ENCODE assay signal across 12 cellular contexts in the genomic region with DNA sequence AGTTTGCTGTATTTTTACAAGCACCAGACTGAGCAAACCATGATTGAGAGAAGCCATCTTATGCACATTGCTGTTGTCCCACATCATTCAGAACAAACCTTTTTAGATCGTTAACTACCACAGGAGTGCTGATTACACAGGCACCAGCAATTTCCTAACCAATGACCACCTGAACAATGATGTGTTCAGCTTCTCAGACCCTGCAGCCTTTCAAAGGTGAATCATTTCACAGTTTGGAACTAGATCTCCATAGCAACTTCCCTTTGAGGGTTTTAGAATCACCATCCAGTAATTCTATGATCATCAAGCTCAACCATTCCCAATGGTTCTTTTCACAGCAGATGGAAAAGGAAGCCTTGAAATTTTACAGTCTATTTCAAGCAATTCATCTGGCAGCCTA.
A peak's percentile ranks its signal among the peaks of the same experiment; 100 is the strongest.
DNase-seq lines count a peak whose midpoint lies in the region; ATAC-seq, FAIRE-seq and TF ChIP-seq lines count a peak whose summit lies in the region.
"Had no signal": no experiment of that assay in that cellular context is flagged by ENCODE, and none has a peak within 500 bp of the region (broad histone marks: within the 10 kb centered on the region; RNA-seq: fewer than 3 reads in every experiment).

No MANE protein-coding gene starts in this region.

- BruUV-seq in Calu3 (replicated peaks; lab: Mats Ljungman, UMichigan), result no TSS peak

- no peak for ATAC-seq in left colon
- no peak for ATAC-seq in HG03520 (IDR thresholded peaks at IDR 0.05; ENCODE audit: unreplicated experiment)
- ATAC-seq: natural killer cell had no signal

- H3K27me3 Mint-ChIP-seq in activated CD4-positive, alpha-beta memory T cell treated with anti-CD3 and anti-CD28 coated beads, Interleukin-2, amount 10 ng/mL, durations not matched to agents 7 days and 5 days, result no peaks in the 10 kb centered on the region
- H3K27me3 Mint-ChIP-seq in Calu3 (ENCODE audit: unreplicated experiment), result no peaks in the 10 kb centered on the region

- no peak overlapping the region for H3K4me3 Mint-ChIP-seq in activated CD4-positive, alpha-beta memory T cell treated with anti-CD3 and anti-CD28 coated beads, Interleukin-2, amount 10 ng/mL, durations not matched to agents 7 days and 5 days
- no peak overlapping the region for H3K4me3 Mint-ChIP-seq in Calu3 (ENCODE audit: low read depth, unreplicated experiment)
- H3K4me3 Mint-ChIP-seq: natural killer cell had no signal

- intact Hi-C loops in left colon (cut with DNase I, micrococcal nuclease) (no loop called here), Calu3 (cut with micrococcal nuclease; ENCODE audit: unreplicated experiment) (no loop called here)

- peaks cover 12% of the 10 kb centered on the region for H3K9me3 Mint-ChIP-seq in activated CD4-positive, alpha-beta memory T cell treated with anti-CD3 and anti-CD28 coated beads, Interleukin-2, amount 10 ng/mL, durations not matched to agents 7 days and 5 days
- peaks cover 4% of the 10 kb centered on the region for H3K9me3 Mint-ChIP-seq in Calu3 (ENCODE audit: low read depth, unreplicated experiment)

- TF ChIP-seq CTCF in Calu3 (IDR thresholded peaks at IDR 0.05; ENCODE audit: unreplicated experiment), result no peak

- CTCF ChIA-PET in activated CD4-positive, alpha-beta memory T cell treated with anti-CD3 and anti-CD28 coated beads, Interleukin-2, amount 10 ng/mL, durations not matched to agents 7 days and 5 days (lab: Charles Lee), result no interaction called here
- CTCF ChIA-PET in Calu3 (lab: Charles Lee), result interaction anchor here (1.1 kb wide), 1 partner anchor 164 kb away, joined by 4 read pairs; no protein-coding TSS in a partner anchor

- H3K27ac Mint-ChIP-seq in activated CD4-positive, alpha-beta memory T cell treated with anti-CD3 and anti-CD28 coated beads, Interleukin-2, amount 10 ng/mL, durations not matched to agents 7 days and 5 days, result no peak overlapping the region
- H3K27ac Mint-ChIP-seq in Calu3 (ENCODE audit: unreplicated experiment), result no peak overlapping the region
- H3K27ac Mint-ChIP-seq: natural killer cell had no signal

- FAIRE-seq in RCC 7860 (lab: Jason Lieb, UNC), result peak; percentile 85

- H3K4me1 Mint-ChIP-seq in activated CD4-positive, alpha-beta memory T cell treated with anti-CD3 and anti-CD28 coated beads, Interleukin-2, amount 10 ng/mL, durations not matched to agents 7 days and 5 days, result peaks cover 10% of the 10 kb centered on the region
- H3K4me1 Mint-ChIP-seq in Calu3 (ENCODE audit: low read depth, unreplicated experiment), result peaks cover 24% of the 10 kb centered on the region

- DNase-seq in DMS153 (lab: John Stamatoyannopoulos, UW), result peak; percentile 72
- peak; percentile 92 for DNase-seq in M059J (ENCODE audit: low read depth)
- peak; percentile 91 for DNase-seq in RCC 7860 (ENCODE audit: low spot score)
- DNase-seq in glomerular visceral epithelial cell (ENCODE audit: extremely low spot score), result peak; percentile 88
- DNase-seq in left colon, result no peak
- no peak for DNase-seq in activated CD4-positive, alpha-beta memory T cell treated with anti-CD3 and anti-CD28 coated beads, Interleukin-2, amount 10 ng/mL, durations not matched to agents 7 days and 5 days
- DNase-seq in Calu3, result no peak
- DNase-seq: amniotic stem cell; natural killer cell; NCI-H524 treated with DMSO at 0.1 percent for 48 hours; stimulated activated CD4-positive, alpha-beta T cell treated with anti-CD3 and anti-CD28 coated beads, Interleukin-12 subunit alpha, Interleukin-12 subunit beta, amount 100 ng/mL, for 4 hours had no signal

- POLR2A ChIA-PET in activated CD4-positive, alpha-beta memory T cell treated with anti-CD3 and anti-CD28 coated beads, Interleukin-2, amount 10 ng/mL, durations not matched to agents 7 days and 5 days (lab: Charles Lee), result no interaction called here

- H3K36me3 Mint-ChIP-seq in activated CD4-positive, alpha-beta memory T cell treated with anti-CD3 and anti-CD28 coated beads, Interleukin-2, amount 10 ng/mL, durations not matched to agents 7 days and 5 days (ENCODE audit: low read depth), result peaks cover 35% of the 10 kb centered on the region
- H3K36me3 Mint-ChIP-seq in Calu3 (ENCODE audit: insufficient read depth, unreplicated experiment), result no peaks in the 10 kb centered on the region

Comparison
In these comparisons a context has a peak if more than half of its experiments do, and no peak if none do; other contexts are left out.
1. DNase-seq: peak in DMS153 (single experiment), M059J (single experiment), RCC 7860 (single experiment) and glomerular visceral epithelial cell (single experiment); none in left colon (0 of 2), activated CD4-positive, alpha-beta memory T cell treated with anti-CD3 and anti-CD28 coated beads, Interleukin-2, amount 10 ng/mL, durations not matched to agents 7 days and 5 days (single experiment) and Calu3 (single experiment).